8 cellular contexts compared by ENCODE assay signal in genomic region chr9:37592108-37592951, GRCh38. TPM values are rescaled to one million over a fixed set of nuclear protein-coding genes. Genes with fewer than 3 reads are reported as not detected.
DNase-seq lines count a peak whose midpoint lies in the region; ATAC-seq and TF ChIP-seq lines count a peak whose summit lies in the region.

TOMM5 (minus strand) TSS chr9:37592597; CDS start chr9:37592532, 65 bp downstream.

- peak within 1 kb of the TSS; percentile 97 for H3K4me3 ChIP-seq in LNCaP clone FGC (ENCODE audit: low read depth, low read length)
- peak within 1 kb of the TSS; percentile 97 for H3K4me3 ChIP-seq in fibroblast of mammary gland (ENCODE audit: control insufficient read depth, low read depth, low read length)

- H3K36me3 Mint-ChIP-seq in activated T-helper 17 cell treated with anti-CD3 and anti-CD28 coated beads, Interleukin-2, amount 50 U/mL, for 72 hours (ENCODE audit: low read depth), result peaks cover 53% of the 10 kb centered on the region
- peaks cover 0 to 25% (median 0%) of the 10 kb centered on the region in 3 donors for H3K36me3 Mint-ChIP-seq in naive thymus-derived CD8-positive, alpha-beta T cell

- POLR2A ChIA-PET in RWPE1 (lab: Yijun Ruan, JAX; ENCODE audit: low non-redundant PET), result no interaction called here
- POLR2A ChIA-PET in naive thymus-derived CD8-positive, alpha-beta T cell (lab: Charles Lee), result interaction anchor here (0.9 to 2.1 kb wide), 7 partner anchors 16 to 170 kb away, joined by 3 to 10 read pairs (median 4); partner anchors contain the start of genes FBXO10, FRMPD1, GRHPR and TRMT10B

- TF ChIP-seq CTCF in LNCaP clone FGC (IDR thresholded peaks at IDR 0.05; ENCODE audit: control insufficient read depth, extremely low read depth, insufficient read depth) (no peak), RWPE1 (conservative IDR thresholded peaks at IDR 0.05; ENCODE audit: low read depth) (no peak), fibroblast of mammary gland (conservative IDR thresholded peaks at IDR 0.05; ENCODE audit: control insufficient read depth, insufficient read depth, low read depth, low read length) (no peak)

- peak; percentile 98 for ATAC-seq in activated T-helper 17 cell treated with anti-CD3 and anti-CD28 coated beads, Interleukin-2, amount 50 U/mL, for 72 hours (replicated peaks)
- peak; percentile 95 to 96 for ATAC-seq in naive thymus-derived CD8-positive, alpha-beta T cell

- H3K4me1 Mint-ChIP-seq in activated T-helper 17 cell treated with anti-CD3 and anti-CD28 coated beads, Interleukin-2, amount 50 U/mL, for 72 hours, result peaks cover 11% of the 10 kb centered on the region
- peaks cover 9 to 50% (median 34%) of the 10 kb centered on the region in 4 donors for H3K4me1 Mint-ChIP-seq in naive thymus-derived CD8-positive, alpha-beta T cell

- CTCF ChIA-PET in RWPE1 (lab: Yijun Ruan, JAX), result interaction anchor here (0.6 to 1.2 kb wide), 5 partner anchors 9 to 88 kb away, joined by 3 to 7 read pairs (median 3); no protein-coding TSS in a partner anchor

- DNase-seq in EH (ENCODE audit: low read depth), result peak; percentile 93
- peak; percentile 94 for DNase-seq in H4 (ENCODE audit: low spot score)
- DNase-seq in LNCaP clone FGC (ENCODE audit: low read depth), result peak; percentile 86
- peak; percentile 81 for DNase-seq in RWPE1 (ENCODE audit: low spot score)
- peak; percentile 93 for DNase-seq in fibroblast of mammary gland (ENCODE audit: low read depth)
- DNase-seq in naive thymus-derived CD8-positive, alpha-beta T cell, result peak; percentile 79 to 94 (median 88)
- DNase-seq in stimulated activated naive CD4-positive, alpha-beta T cell (lab: John Stamatoyannopoulos, UW), result peak; percentile 84 to 90 (median 88)

- peaks cover 11% of the 10 kb centered on the region for H3K27me3 Mint-ChIP-seq in activated T-helper 17 cell treated with anti-CD3 and anti-CD28 coated beads, Interleukin-2, amount 50 U/mL, for 72 hours
- H3K27me3 Mint-ChIP-seq in naive thymus-derived CD8-positive, alpha-beta T cell, result peaks cover 0 to 13% (median 5%) of the 10 kb centered on the region in 5 donors

- peak within 1 kb of the TSS; percentile 100 for H3K27ac Mint-ChIP-seq in activated T-helper 17 cell treated with anti-CD3 and anti-CD28 coated beads, Interleukin-2, amount 50 U/mL, for 72 hours
- H3K27ac Mint-ChIP-seq in naive thymus-derived CD8-positive, alpha-beta T cell, result peak within 1 kb of the TSS; percentile 94 to 99 (median 98)

- peak within 1 kb of the TSS; percentile 100 for H3K4me3 Mint-ChIP-seq in activated T-helper 17 cell treated with anti-CD3 and anti-CD28 coated beads, Interleukin-2, amount 50 U/mL, for 72 hours
- peak within 1 kb of the TSS; percentile 95 to 100 (median 99) for H3K4me3 Mint-ChIP-seq in naive thymus-derived CD8-positive, alpha-beta T cell

- H3K27ac ChIP-seq in RWPE1, result peak within 1 kb of the TSS; percentile 78

- no peaks in the 10 kb centered on the region for H3K9me3 Mint-ChIP-seq in activated T-helper 17 cell treated with anti-CD3 and anti-CD28 coated beads, Interleukin-2, amount 50 U/mL, for 72 hours
- H3K9me3 Mint-ChIP-seq in naive thymus-derived CD8-positive, alpha-beta T cell, result no peaks in the 10 kb centered on the region

RNA-seq across cellular contexts. Expression of gene TOMM5, which starts in this region (rescaled TPM):
- 357 and 397 TPM in 2 replicates for total RNA-seq in H4 (2014; rRNA removed; shearing (Covaris generic))
- total RNA-seq in activated T-helper 17 cell treated with anti-CD3 and anti-CD28 coated beads, Interleukin-2, amount 50 U/mL, for 72 hours, result 100 to 1,000 TPM in 1 of 2 donors, 10 to 100 TPM in 1; 77.7 to 158 TPM
- total RNA-seq in naive thymus-derived CD8-positive, alpha-beta T cell, result 10 to 100 TPM; 46.4 to 48.6 TPM
- 100 to 1,000 TPM; 145 to 176 (median 169) TPM for polyA plus RNA-seq in naive thymus-derived CD8-positive, alpha-beta T cell

Comparison
In these comparisons a context has a peak if more than half of its experiments do, and no peak if none do; other contexts are left out.
1. Peak in every context shown above with its lines: DNase-seq, ATAC-seq, H3K4me3 ChIP-seq and H3K27ac ChIP-seq.